Comparison of ENCODE assay signal across 12 cellular contexts in genomic region chr4:158914178-158914577, GRCh38.
DNase-seq lines count a peak whose midpoint lies in the region; ATAC-seq, FAIRE-seq and TF ChIP-seq lines count a peak whose summit lies in the region.
"Had no signal": no experiment of that assay in that cellular context is flagged by ENCODE, and none has a peak within 500 bp of the region (broad histone marks: within the 10 kb centered on the region; RNA-seq: fewer than 3 reads in every experiment).

No MANE protein-coding gene starts in this region.

- TF ChIP-seq CTCF in psoas muscle (IDR thresholded peaks at IDR 0.05) (no peak), uterus (IDR thresholded peaks at IDR 0.05) (no peak)

- H3K36me3 ChIP-seq in psoas muscle (ENCODE audit: insufficient read depth in 1 of 2, low read depth in 1 of 2): no peaks in the 10 kb centered on the region
- no peaks in the 10 kb centered on the region for H3K36me3 ChIP-seq in uterus
- no peaks in the 10 kb centered on the region for H3K36me3 ChIP-seq in small intestine (ENCODE audit: control insufficient read depth in 2 of 2, insufficient read depth in 2 of 2, low read length in 2 of 2)

- H3K9me3 ChIP-seq in psoas muscle: no peaks in the 10 kb centered on the region
- no peaks in the 10 kb centered on the region for H3K9me3 ChIP-seq in uterus
- H3K9me3 ChIP-seq in small intestine (ENCODE audit: control insufficient read depth, low read depth): no peaks in the 10 kb centered on the region
- H3K9me3 ChIP-seq: body of pancreas had no signal

- H3K27ac ChIP-seq in psoas muscle: no peak overlapping the region
- peak overlapping the region in 1 of 2 donors; percentile 13 for H3K27ac ChIP-seq in uterus
- no peak overlapping the region for H3K27ac ChIP-seq in small intestine (ENCODE audit: low read depth in 1 of 2, low read length in 1 of 2)
- H3K27ac ChIP-seq: body of pancreas had no signal

- no peak for TF ChIP-seq POLR2A in uterus (IDR thresholded peaks at IDR 0.05)

- peak; percentile 92 for DNase-seq in EH (ENCODE audit: low read depth)
- peak; percentile 86 for DNase-seq in fibroblast of peridontal ligament (ENCODE audit: extremely low read depth)
- no peak for DNase-seq in psoas muscle
- no peak for DNase-seq in uterus
- DNase-seq in SKM-1 (lab: John Stamatoyannopoulos, UW; ENCODE audit: unreplicated experiment): no peak
- no peak for DNase-seq in small intestine
- DNase-seq in frontal cortex (ENCODE audit: low spot score in 2 of 2): no peak
- DNase-seq: body of pancreas, DMS79 treated with DMSO at 0.1 percent for 48 hours, NCI-H524, T-helper 17 cell had no signal

- ATAC-seq in SK-N-SH treated with all-trans-retinoic acid at 6 μM for 48 hours: peak; percentile 87
- ATAC-seq in psoas muscle: peak; percentile 45 to 88 (median 78)
- ATAC-seq: body of pancreas, T-helper 17 cell had no signal

- H3K27me3 ChIP-seq in psoas muscle (ENCODE audit: insufficient read depth in 3 of 3, low read length in 2 of 3) (no peaks in the 10 kb centered on the region), uterus (no peaks in the 10 kb centered on the region), small intestine (ENCODE audit: control insufficient read depth in 2 of 2, insufficient read depth in 2 of 2, low read length in 2 of 2) (no peaks in the 10 kb centered on the region)
- H3K27me3 ChIP-seq: body of pancreas had no signal

- H3K4me3 ChIP-seq in psoas muscle: no peak overlapping the region
- no peak overlapping the region for H3K4me3 ChIP-seq in uterus
- no peak overlapping the region for H3K4me3 ChIP-seq in small intestine (ENCODE audit: low read depth in 1 of 2, low read length in 2 of 2)
- H3K4me3 ChIP-seq: body of pancreas had no signal

- WGBS in psoas muscle, 3 donors: 22 to 36% (median 25%) methylated on average over 4 of the region's 4 CpGs
- WGBS in small intestine, 3 donors: 69 to 88% (median 72%) methylated on average over 4 of the region's 4 CpGs

- no peak for FAIRE-seq in small intestine (lab: Jason Lieb, UNC)
- FAIRE-seq in frontal cortex (lab: Jason Lieb, UNC): no peak

- intact Hi-C loops in psoas muscle (cut with DNase I) (loop anchor here in 1 of 2 donors (5.0 kb wide), 1 partner anchor 263 kb away; no protein-coding TSS in a partner anchor), uterus (cut with DNase I; ENCODE audit: low total_unique reads) (no loop called here)

- H3K4me1 ChIP-seq in psoas muscle (peaks cover 15% of the 10 kb centered on the region), uterus (peaks cover 0 to 4% of the 10 kb centered on the region in 2 donors), small intestine (ENCODE audit: control insufficient read depth in 2 of 2, insufficient read depth in 1 of 2, low read depth in 1 of 2, low read length in 1 of 2) (no peaks in the 10 kb centered on the region)
- H3K4me1 ChIP-seq: body of pancreas had no signal

TF ChIP-seq in SK-N-SH treated with all-trans-retinoic acid at 6 μM for 48 hours, 23 proteins besides CTCF, POLR2A, EP300 and RAD21:
- no peak for TF ChIP-seq SNAI2 (CRISPR knock-in tag; IDR thresholded peaks at IDR 0.05)
- no peak for TF ChIP-seq ISL1 (CRISPR knock-in tag; IDR thresholded peaks at IDR 0.05)
- TF ChIP-seq POU6F1 (CRISPR knock-in tag; IDR thresholded peaks at IDR 0.05; ENCODE audit: borderline replicate concordance, low read depth): no peak
- TF ChIP-seq, protein P1, sequence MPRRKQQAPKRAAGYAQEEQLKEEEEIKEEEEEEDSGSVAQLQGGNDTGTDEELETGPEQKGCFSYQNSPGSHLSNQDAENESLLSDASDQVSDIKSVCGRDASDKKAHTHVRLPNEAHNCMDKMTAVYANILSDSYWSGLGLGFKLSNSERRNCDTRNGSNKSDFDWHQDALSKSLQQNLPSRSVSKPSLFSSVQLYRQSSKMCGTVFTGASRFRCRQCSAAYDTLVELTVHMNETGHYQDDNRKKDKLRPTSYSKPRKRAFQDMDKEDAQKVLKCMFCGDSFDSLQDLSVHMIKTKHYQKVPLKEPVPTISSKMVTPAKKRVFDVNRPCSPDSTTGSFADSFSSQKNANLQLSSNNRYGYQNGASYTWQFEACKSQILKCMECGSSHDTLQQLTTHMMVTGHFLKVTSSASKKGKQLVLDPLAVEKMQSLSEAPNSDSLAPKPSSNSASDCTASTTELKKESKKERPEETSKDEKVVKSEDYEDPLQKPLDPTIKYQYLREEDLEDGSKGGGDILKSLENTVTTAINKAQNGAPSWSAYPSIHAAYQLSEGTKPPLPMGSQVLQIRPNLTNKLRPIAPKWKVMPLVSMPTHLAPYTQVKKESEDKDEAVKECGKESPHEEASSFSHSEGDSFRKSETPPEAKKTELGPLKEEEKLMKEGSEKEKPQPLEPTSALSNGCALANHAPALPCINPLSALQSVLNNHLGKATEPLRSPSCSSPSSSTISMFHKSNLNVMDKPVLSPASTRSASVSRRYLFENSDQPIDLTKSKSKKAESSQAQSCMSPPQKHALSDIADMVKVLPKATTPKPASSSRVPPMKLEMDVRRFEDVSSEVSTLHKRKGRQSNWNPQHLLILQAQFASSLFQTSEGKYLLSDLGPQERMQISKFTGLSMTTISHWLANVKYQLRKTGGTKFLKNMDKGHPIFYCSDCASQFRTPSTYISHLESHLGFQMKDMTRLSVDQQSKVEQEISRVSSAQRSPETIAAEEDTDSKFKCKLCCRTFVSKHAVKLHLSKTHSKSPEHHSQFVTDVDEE (CRISPR knock-in tag; IDR thresholded peaks at IDR 0.05): no peak
- no peak for TF ChIP-seq ZNF565 (CRISPR knock-in tag; conservative IDR thresholded peaks at IDR 0.05; ENCODE audit: low read depth)
- TF ChIP-seq, protein P2, sequence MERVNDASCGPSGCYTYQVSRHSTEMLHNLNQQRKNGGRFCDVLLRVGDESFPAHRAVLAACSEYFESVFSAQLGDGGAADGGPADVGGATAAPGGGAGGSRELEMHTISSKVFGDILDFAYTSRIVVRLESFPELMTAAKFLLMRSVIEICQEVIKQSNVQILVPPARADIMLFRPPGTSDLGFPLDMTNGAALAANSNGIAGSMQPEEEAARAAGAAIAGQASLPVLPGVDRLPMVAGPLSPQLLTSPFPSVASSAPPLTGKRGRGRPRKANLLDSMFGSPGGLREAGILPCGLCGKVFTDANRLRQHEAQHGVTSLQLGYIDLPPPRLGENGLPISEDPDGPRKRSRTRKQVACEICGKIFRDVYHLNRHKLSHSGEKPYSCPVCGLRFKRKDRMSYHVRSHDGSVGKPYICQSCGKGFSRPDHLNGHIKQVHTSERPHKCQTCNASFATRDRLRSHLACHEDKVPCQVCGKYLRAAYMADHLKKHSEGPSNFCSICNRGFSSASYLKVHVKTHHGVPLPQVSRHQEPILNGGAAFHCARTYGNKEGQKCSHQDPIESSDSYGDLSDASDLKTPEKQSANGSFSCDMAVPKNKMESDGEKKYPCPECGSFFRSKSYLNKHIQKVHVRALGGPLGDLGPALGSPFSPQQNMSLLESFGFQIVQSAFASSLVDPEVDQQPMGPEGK (CRISPR knock-in tag; IDR thresholded peaks at IDR 0.05; ENCODE audit: borderline replicate concordance): no peak
- TF ChIP-seq ZNF70 (CRISPR knock-in tag; IDR thresholded peaks at IDR 0.05): no peak
- no peak for TF ChIP-seq PPARA (CRISPR knock-in tag; IDR thresholded peaks at IDR 0.05; ENCODE audit: borderline replicate concordance)
- TF ChIP-seq CSDC2 (CRISPR knock-in tag; IDR thresholded peaks at IDR 0.05): no peak

Comparison
In these comparisons a context has a peak if more than half of its experiments do, and no peak if none do; other contexts are left out.
1. DNase-seq: peak in EH (single experiment) and fibroblast of peridontal ligament (single experiment); none in psoas muscle (0 of 2), uterus (0 of 2), SKM-1 (single experiment), small intestine (single experiment) and frontal cortex (0 of 2).